ENCODE assay signal across 3 cellular contexts in the genomic region with DNA sequence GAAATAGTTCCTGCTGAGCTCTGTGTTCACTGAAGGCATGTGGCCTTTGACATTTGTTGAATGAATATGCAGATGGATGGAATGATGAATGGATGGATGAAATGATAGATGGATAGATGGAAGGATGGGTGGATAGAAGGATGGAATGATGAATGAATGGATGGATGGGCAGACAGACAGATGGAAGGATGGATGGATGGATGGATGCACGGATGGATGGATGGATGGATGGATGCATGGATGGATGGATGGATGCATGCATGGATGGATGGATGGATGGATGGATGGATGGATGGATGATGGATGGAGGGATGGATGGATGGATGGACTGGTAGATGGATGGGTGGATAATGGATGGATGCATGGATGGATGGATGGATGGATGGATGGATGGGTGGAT. TPM values are rescaled to one million over a fixed set of nuclear protein-coding genes. Genes with fewer than 3 reads are reported as not detected.
"Had no signal": no experiment of that assay in that cellular context is flagged by ENCODE, and none has a peak within 500 bp of the region (broad histone marks: within the 10 kb centered on the region; RNA-seq: fewer than 3 reads in every experiment).

No MANE protein-coding gene starts in this region.

RNA-seq across cellular contexts. Expression of gene TMEM132D, which starts 4.8 kb away (rescaled TPM):
- total RNA-seq: GM23248, H4, HFFc6 had no signal
- polyA plus RNA-seq: GM23248 had no signal
